In the genomic region with DNA sequence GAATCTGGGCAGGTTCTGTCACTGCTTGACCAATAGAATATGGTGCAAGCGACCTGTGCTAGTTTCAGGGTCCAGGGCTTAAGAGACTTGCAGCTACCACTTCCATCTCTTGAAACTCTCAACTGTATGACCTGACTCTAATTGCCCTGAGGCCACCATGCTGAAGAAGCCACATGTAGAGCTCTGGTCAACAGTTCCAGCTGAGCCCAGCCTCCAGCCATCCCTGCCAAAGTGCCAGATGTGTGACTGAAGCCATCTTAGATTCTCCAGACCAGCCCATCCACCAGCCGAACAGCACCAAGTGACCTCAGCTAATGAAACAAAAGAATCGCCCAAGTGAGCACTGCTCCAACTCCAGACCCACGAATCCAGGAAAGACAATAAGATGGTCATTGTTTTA, we compare ENCODE assay signal across 21 cellular contexts. TPM values are rescaled to one million over a fixed set of nuclear protein-coding genes. Genes with fewer than 3 reads are reported as not detected.
DNase-seq lines count a peak whose midpoint lies in the region; ATAC-seq and TF ChIP-seq lines count a peak whose summit lies in the region.
"Had no signal": no experiment of that assay in that cellular context is flagged by ENCODE, and none has a peak within 500 bp of the region (broad histone marks: within the 10 kb centered on the region; RNA-seq: fewer than 3 reads in every experiment).

No MANE protein-coding gene starts in this region.

- H3K27ac Mint-ChIP-seq in osteocyte (ENCODE audit: unreplicated experiment): peak overlapping the region; percentile 50
- H3K27ac Mint-ChIP-seq in T-helper 17 cell: no peak overlapping the region

- DNase-seq in EL (peak; percentile 31), adrenal gland (peak in 1 of 7 donors; percentile 21), osteocyte (ENCODE audit: extremely low spot score, unreplicated experiment) (no peak), T-helper 17 cell (no peak), NCI-H2196 treated with DMSO at 0.1 percent for 48 hours (lab: John Stamatoyannopoulos, UW; ENCODE audit: unreplicated experiment) (no peak), germinal center (ENCODE audit: low spot score) (no peak)
- DNase-seq: activated CD8-positive, alpha-beta memory T cell treated with anti-CD3 and anti-CD28 coated beads for 24 hours; brain microvascular endothelial cell; GOT3; NCI-H1417 treated with DMSO at 0.1 percent for 48 hours; NCI-H2171; NCI-H748 treated with DMSO at 0.1 percent for 48 hours; occipital lobe; OCI-M1; stimulated activated naive CD8-positive, alpha-beta T cell treated with anti-CD3 and anti-CD28 coated beads, Interleukin-15, Interleukin-2, amounts not matched to agents 100 U/mL and 50 U/mL, for 24 hours; T-helper 9 cell had no signal

- H3K4me1 Mint-ChIP-seq in osteocyte (ENCODE audit: unreplicated experiment) (peaks cover 32% of the 10 kb centered on the region), T-helper 17 cell (peaks cover 33% of the 10 kb centered on the region)

- no peak for TF ChIP-seq POLR2A in adrenal gland (IDR thresholded peaks at IDR 0.05)

- H3K36me3 Mint-ChIP-seq in osteocyte (ENCODE audit: unreplicated experiment) (no peaks in the 10 kb centered on the region), T-helper 17 cell (ENCODE audit: low read depth) (peaks cover 4% of the 10 kb centered on the region)

- H3K36me3 ChIP-seq in adrenal gland (replicated peaks in 1 of 2): no peaks in the 10 kb centered on the region
- H3K36me3 ChIP-seq: brain microvascular endothelial cell, gastroesophageal sphincter, SJSA1 had no signal

- TF ChIP-seq CTCF in adrenal gland (IDR thresholded peaks at IDR 0.05) (no peak), osteocyte (IDR thresholded peaks at IDR 0.05) (no peak)

- H3K27me3 ChIP-seq in adrenal gland: no peaks in the 10 kb centered on the region
- H3K27me3 ChIP-seq: brain microvascular endothelial cell, gastroesophageal sphincter, SJSA1 had no signal

- peak overlapping the region; percentile 13 to 100 (median 99) for H3K27ac ChIP-seq in adrenal gland

- ATAC-seq in T-helper 17 cell: no peak
- ATAC-seq: activated naive CD4-positive, alpha-beta T cell treated with anti-CD3 and anti-CD28 coated beads, Interleukin-2, amount 50 U/mL, for 72 hours; gastroesophageal sphincter; sciatic nerve; stimulated activated naive CD8-positive, alpha-beta T cell treated with anti-CD3 and anti-CD28 coated beads, Interleukin-15, Interleukin-2, amounts not matched to agents 100 U/mL and 50 U/mL, for 24 hours had no signal

- no peak overlapping the region for H3K4me3 ChIP-seq in adrenal gland
- H3K4me3 ChIP-seq: gastroesophageal sphincter, SJSA1 had no signal

- no peaks in the 10 kb centered on the region for H3K9me3 ChIP-seq in adrenal gland (replicated peaks in 1 of 3)
- no peaks in the 10 kb centered on the region for H3K9me3 ChIP-seq in T-helper 17 cell (ENCODE audit: control insufficient read depth, low read length, poor library complexity, severe bottlenecking)
- H3K9me3 ChIP-seq: gastroesophageal sphincter, SJSA1 had no signal

- 87 to 95% (median 89%) methylated on average over 3 to 4 of the region's 4 CpGs for WGBS in adrenal gland, 4 donors

- H3K27me3 Mint-ChIP-seq in osteocyte (ENCODE audit: unreplicated experiment) (no peaks in the 10 kb centered on the region), T-helper 17 cell (peaks cover 22% of the 10 kb centered on the region)

- intact Hi-C loops in adrenal gland (cut with DNase I): loop anchor here (5.0 to 10.0 kb wide), 4 partner anchors 82 to 100 kb away; no protein-coding TSS in a partner anchor

- peaks cover 28 to 32% of the 10 kb centered on the region in 2 donors for H3K4me1 ChIP-seq in adrenal gland (replicated peaks in 1 of 2)

- H3K4me3 Mint-ChIP-seq in osteocyte (ENCODE audit: unreplicated experiment) (no peak overlapping the region), T-helper 17 cell (no peak overlapping the region)

- H3K9me3 Mint-ChIP-seq in osteocyte (ENCODE audit: unreplicated experiment): no peaks in the 10 kb centered on the region
- H3K9me3 Mint-ChIP-seq: activated naive CD4-positive, alpha-beta T cell treated with anti-CD3 and anti-CD28 coated beads, Interleukin-2, amount 50 U/mL, for 72 hours had no signal

RNA-seq across cellular contexts. Expression of gene MT2A, which starts 3.4 kb away (rescaled TPM):
- total RNA-seq in adrenal gland (1,000 to 10,000 TPM in 3 of 8 donors, 100 to 1,000 TPM in 4, 10 to 100 TPM in 1; 43.8 to 6,828 (median 533) TPM), osteocyte (384 and 419 TPM in 2 replicates), T-helper 17 cell (10 to 100 TPM; 36.4 to 43.4 TPM)
- polyA plus RNA-seq in adrenal gland: 1,000 to 10,000 TPM in 1 of 3 donors, 100 to 1,000 TPM in 2; 442 to 2,904 (median 888) TPM

RNA-seq across cellular contexts. Expression of gene MT3, which starts 15.6 kb away (rescaled TPM):
- total RNA-seq in adrenal gland (100 to 1,000 TPM in 1 of 8 donors, 10 to 100 TPM in 6, 1 to 10 TPM in 1; 5.5 to 138 (median 33.6) TPM), osteocyte (not detected in 2 replicates), T-helper 17 cell (not detected)
- polyA plus RNA-seq in adrenal gland: 100 to 1,000 TPM in 2 of 3 donors, 10 to 100 TPM in 1; 54.2 to 354 (median 169) TPM
- total RNA-seq: Daoy, SJSA1 had no signal

RNA-seq across cellular contexts. Expression of gene MT1E, which starts 20.6 kb away (rescaled TPM):
- total RNA-seq in adrenal gland: 1,000 to 10,000 TPM in 1 of 8 donors, 100 to 1,000 TPM in 7; 126 to 1,395 (median 358) TPM
- polyA plus RNA-seq in adrenal gland: 1,000 to 10,000 TPM in 1 of 3 donors, 100 to 1,000 TPM in 2; 452 to 1,382 (median 541) TPM
- 37.5 and 43.6 TPM in 2 replicates for total RNA-seq in osteocyte
- total RNA-seq in T-helper 17 cell: 1 to 10 TPM; 1.9 to 8.7 TPM

RNA-seq across cellular contexts. Expression of gene MT1M, which starts 27.5 kb away (rescaled TPM):
- 10 to 100 TPM in 4 of 8 donors, 1 to 10 TPM in 4; 5.1 to 14.4 (median 10.6) TPM for total RNA-seq in adrenal gland
- polyA plus RNA-seq in adrenal gland: 10 to 100 TPM in 1 of 3 donors, 1 to 10 TPM in 2; 6.0 to 50.3 (median 8.0) TPM
- 0.44 and 1.2 TPM in 2 replicates for total RNA-seq in osteocyte
- total RNA-seq in T-helper 17 cell: not detected
- total RNA-seq: activated naive CD4-positive, alpha-beta T cell treated with anti-CD3 and anti-CD28 coated beads, Interleukin-2, amount 50 U/mL, for 72 hours had no signal

RNA-seq across cellular contexts. Expression of gene MT1A, which starts 33.5 kb away (rescaled TPM):
- total RNA-seq in adrenal gland (10 to 100 TPM in 4 of 8 donors, 1 to 10 TPM in 3, not detected in 1; 6.9 to 85.1 (median 12.4) TPM), osteocyte (not detected in 2 replicates), T-helper 17 cell (not detected)
- polyA plus RNA-seq in adrenal gland: 100 to 1,000 TPM in 2 of 3 donors, 10 to 100 TPM in 1; 16.5 to 273 (median 100) TPM
- total RNA-seq: Daoy, occipital lobe, SJSA1 had no signal
